Comparison of ENCODE assay signal across 10 cellular contexts in the genomic region with DNA sequence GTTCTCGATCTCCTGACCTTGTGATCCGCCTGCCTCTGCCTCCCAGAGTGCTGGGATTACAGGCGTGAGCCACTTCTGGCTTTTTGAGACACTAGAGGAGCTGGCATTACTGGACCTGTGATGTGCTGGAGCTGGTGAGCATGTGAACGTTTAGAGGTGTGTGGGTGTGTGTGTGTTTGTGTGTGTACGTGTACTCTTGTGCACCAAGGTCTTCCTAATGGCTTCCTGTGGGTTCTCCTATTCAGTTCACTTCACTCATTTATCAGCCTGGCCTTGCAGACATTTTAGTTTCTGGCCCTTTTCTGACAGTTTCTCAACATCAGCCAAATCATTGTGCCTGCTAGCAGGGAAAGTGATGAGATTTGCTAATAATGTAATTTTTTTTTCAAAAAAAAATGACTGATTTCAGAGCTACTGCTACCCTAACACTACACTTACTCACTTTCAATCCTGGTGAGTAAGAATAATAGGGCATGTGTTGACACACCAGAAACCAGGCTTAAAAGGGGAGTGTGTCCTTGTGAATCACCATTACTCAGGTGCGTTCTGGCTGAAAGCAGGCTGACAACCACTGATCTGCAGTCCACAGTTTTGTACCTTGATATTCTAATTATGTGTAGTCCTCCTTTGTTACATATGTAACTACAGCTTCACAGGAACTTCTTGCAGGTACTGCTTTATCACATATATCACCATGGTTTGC. TPM values are rescaled to one million over a fixed set of nuclear protein-coding genes. Genes with fewer than 3 reads are reported as not detected.
DNase-seq lines count a peak whose midpoint lies in the region; ATAC-seq and TF ChIP-seq lines count a peak whose summit lies in the region.
"Had no signal": no experiment of that assay in that cellular context is flagged by ENCODE, and none has a peak within 500 bp of the region (broad histone marks: within the 10 kb centered on the region; RNA-seq: fewer than 3 reads in every experiment).

No MANE protein-coding gene starts in this region.

- peak; percentile 88 for DNase-seq in ELR (ENCODE audit: low read depth)
- peak; percentile 43 for DNase-seq in hepatocyte (ENCODE audit: low spot score)
- DNase-seq in cerebellar cortex (ENCODE audit: low spot score) = no peak
- DNase-seq in NCI-H510A treated with DMSO at 0.1 percent for 48 hours (lab: John Stamatoyannopoulos, UW) = no peak
- no peak for DNase-seq in NOMO-1 treated with dmso at 0.1 percent for 144 hours (lab: John Stamatoyannopoulos, UW; ENCODE audit: unreplicated experiment)
- DNase-seq in right atrium auricular region (ENCODE audit: low spot score) = no peak
- DNase-seq: left cardiac atrium, NCI-H2029 had no signal

- H3K4me1 ChIP-seq in OCI-LY3 (ENCODE audit: low read length) = peaks cover 20% of the 10 kb centered on the region
- no peaks in the 10 kb centered on the region for H3K4me1 ChIP-seq in hepatocyte (ENCODE audit: insufficient read depth)
- no peaks in the 10 kb centered on the region for H3K4me1 ChIP-seq in right atrium auricular region

- TF ChIP-seq CTCF in OCI-LY3 (IDR thresholded peaks at IDR 0.05; ENCODE audit: low read depth, low read length) = no peak
- TF ChIP-seq CTCF in hepatocyte (IDR thresholded peaks at IDR 0.05; ENCODE audit: poor library complexity) = no peak
- no peak for TF ChIP-seq CTCF in right atrium auricular region (IDR thresholded peaks at IDR 0.05)

- no peaks in the 10 kb centered on the region for H3K9me2 ChIP-seq in hepatocyte (replicated peaks; ENCODE audit: insufficient read depth)

- H4K20me1 ChIP-seq in OCI-LY3 (ENCODE audit: insufficient read depth, low read length) (no peaks in the 10 kb centered on the region), hepatocyte (ENCODE audit: insufficient read depth, poor library complexity, severe bottlenecking) (no peaks in the 10 kb centered on the region)

- H3K27ac ChIP-seq in OCI-LY3 (ENCODE audit: low read length) (no peak overlapping the region), hepatocyte (peak overlapping the region; percentile 37), right atrium auricular region (no peak overlapping the region)

- H2AFZ ChIP-seq in OCI-LY3 (ENCODE audit: low read depth, low read length) (peak overlapping the region; percentile 41; the same call in 1 of the 2 replicates), hepatocyte (no peak overlapping the region)

- peak overlapping the region; percentile 47 for H3K4me2 ChIP-seq in OCI-LY3 (ENCODE audit: low read length)
- H3K4me2 ChIP-seq in hepatocyte = no peak overlapping the region

- H3K9me3 ChIP-seq in OCI-LY3 (ENCODE audit: insufficient read depth, low read length) (no peaks in the 10 kb centered on the region), hepatocyte (ENCODE audit: low read depth) (no peaks in the 10 kb centered on the region), right atrium auricular region (no peaks in the 10 kb centered on the region)

- H3K36me3 ChIP-seq in OCI-LY3 (replicated peaks; ENCODE audit: low read depth, low read length) (no peaks in the 10 kb centered on the region), hepatocyte (replicated peaks; ENCODE audit: insufficient read depth, low read depth) (no peaks in the 10 kb centered on the region), right atrium auricular region (no peaks in the 10 kb centered on the region)

- H3K4me3 ChIP-seq in OCI-LY3 (ENCODE audit: low read length) (no peak overlapping the region), hepatocyte (no peak overlapping the region), right atrium auricular region (no peak overlapping the region)

- H3K9ac ChIP-seq in OCI-LY3 (ENCODE audit: low read length) = no peak overlapping the region

- no peaks in the 10 kb centered on the region for H3K79me2 ChIP-seq in OCI-LY3 (ENCODE audit: low read length)
- H3K79me2 ChIP-seq in hepatocyte = no peaks in the 10 kb centered on the region

- H3K27me3 ChIP-seq in OCI-LY3 (ENCODE audit: low read depth, low read length) = no peaks in the 10 kb centered on the region
- no peaks in the 10 kb centered on the region for H3K27me3 ChIP-seq in hepatocyte
- H3K27me3 ChIP-seq in right atrium auricular region = no peaks in the 10 kb centered on the region

- 79% methylated on average over 6 of the region's 6 CpGs for WGBS in hepatocyte (ENCODE audit: low lambda C conversion rate, missing lambda C conversion rate)

- peak; percentile 50 for ATAC-seq in GM21576 (IDR thresholded peaks at IDR 0.05; ENCODE audit: unreplicated experiment)

RNA-seq across cellular contexts. Expression of gene ACTR3, which starts 41.0 kb away (rescaled TPM):
- 180 and 194 TPM in 2 replicates for total RNA-seq in hepatocyte
- 119 and 140 TPM in 2 replicates for polyA plus RNA-seq in hepatocyte
- 10 to 100 TPM; 68.5 to 70.5 TPM for total RNA-seq in right atrium auricular region

Comparison
In these comparisons a context has a peak if more than half of its experiments do, and no peak if none do; other contexts are left out.
1. DNase-seq: peak in ELR (single experiment) and hepatocyte (single experiment); none in cerebellar cortex (single experiment), NCI-H510A treated with DMSO at 0.1 percent for 48 hours (single experiment), NOMO-1 treated with dmso at 0.1 percent for 144 hours (single experiment) and right atrium auricular region (single experiment).